In the genomic region with DNA sequence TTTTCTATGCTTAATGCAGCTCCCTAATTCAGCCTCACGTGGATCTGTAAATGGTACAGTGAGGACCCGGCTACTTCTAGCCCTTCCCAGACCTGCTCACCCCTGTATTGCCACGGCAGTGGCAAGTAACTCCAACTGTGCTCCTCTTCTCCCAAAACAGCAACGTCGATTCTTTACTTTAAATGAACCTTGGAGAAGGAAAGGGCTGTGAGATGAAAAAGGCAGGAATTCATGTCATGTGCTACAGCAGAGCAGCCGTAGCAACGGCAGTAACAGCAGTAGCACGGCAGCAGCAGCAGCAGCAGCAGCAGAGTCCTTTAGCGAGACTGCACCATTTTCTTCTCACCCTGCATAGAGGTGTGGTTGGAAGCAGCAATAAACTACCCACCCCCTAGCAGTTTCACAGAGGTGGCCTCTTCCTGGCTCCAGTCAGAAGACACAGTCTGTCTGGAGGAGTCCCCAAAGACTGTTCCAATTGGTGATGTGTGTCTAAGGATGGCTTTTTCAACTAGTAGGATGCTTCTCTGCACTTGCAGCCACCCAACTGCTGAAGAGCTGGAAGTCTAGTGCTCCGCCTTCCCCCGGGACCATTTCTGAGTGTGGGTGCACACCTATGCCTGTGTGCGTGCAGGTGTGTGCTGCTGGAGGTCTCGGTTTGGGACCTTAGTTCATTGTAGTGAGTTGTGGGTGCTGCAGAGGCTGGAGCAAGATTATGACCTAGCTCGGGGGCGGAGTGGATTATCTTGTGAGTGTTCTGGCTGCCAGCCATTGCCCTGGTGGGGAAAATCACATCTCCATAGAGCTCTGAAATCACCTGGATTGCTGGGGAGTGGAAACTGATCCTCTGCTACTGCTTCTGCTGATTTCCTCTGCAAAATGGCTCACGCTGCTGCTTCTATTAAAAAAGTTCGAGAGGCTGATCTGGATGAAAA, we compare ENCODE assay signal across 13 cellular contexts.
DNase-seq lines count a peak whose midpoint lies in the region; ATAC-seq and TF ChIP-seq lines count a peak whose summit lies in the region.
"Had no signal": no experiment of that assay in that cellular context is flagged by ENCODE, and none has a peak within 500 bp of the region (broad histone marks: within the 10 kb centered on the region; RNA-seq: fewer than 3 reads in every experiment).

No MANE protein-coding gene starts in this region.

- H3K36me3 ChIP-seq in left lung (no peaks in the 10 kb centered on the region), thyroid gland (no peaks in the 10 kb centered on the region), GM23248 (ENCODE audit: low read depth) (no peaks in the 10 kb centered on the region)
- H3K36me3 ChIP-seq: uterus had no signal

- H3K27ac Mint-ChIP-seq in activated naive CD8-positive, alpha-beta T cell treated with anti-CD3 and anti-CD28 coated beads, Interleukin-2, amount 50 U/mL, for 24 hours, result no peak overlapping the region
- H3K27ac Mint-ChIP-seq in activated naive CD8-positive, alpha-beta T cell treated with anti-CD3 and anti-CD28 coated beads for 36 hours, result no peak overlapping the region
- H3K27ac Mint-ChIP-seq: activated naive CD4-positive, alpha-beta T cell treated with anti-CD3 and anti-CD28 coated beads, Interleukin-2, amount 50 U/mL, for 24 hours had no signal

- 33 to 42% methylated on average over 17 of the region's 17 CpGs for WGBS in thyroid gland, 2 donors
- WGBS in GM23248 (ENCODE audit: low coverage in 1 of 2, low lambda C conversion rate in 2 of 2, missing lambda C conversion rate in 2 of 2), 2 experiments, result 80 to 81% methylated on average over 17 of the region's 17 CpGs

- no peaks in the 10 kb centered on the region for H3K9me3 Mint-ChIP-seq in activated naive CD8-positive, alpha-beta T cell treated with anti-CD3 and anti-CD28 coated beads, Interleukin-2, amount 50 U/mL, for 24 hours
- no peaks in the 10 kb centered on the region for H3K9me3 Mint-ChIP-seq in activated naive CD8-positive, alpha-beta T cell treated with anti-CD3 and anti-CD28 coated beads for 36 hours
- H3K9me3 Mint-ChIP-seq: activated naive CD4-positive, alpha-beta T cell treated with anti-CD3 and anti-CD28 coated beads, Interleukin-2, amount 50 U/mL, for 24 hours had no signal

- no peaks in the 10 kb centered on the region for H3K9me2 ChIP-seq in GM23248 (ENCODE audit: insufficient read depth)

- H3F3A ChIP-seq in GM23248 (ENCODE audit: insufficient read depth), result no peaks in the 10 kb centered on the region

- H3K4me1 Mint-ChIP-seq in activated naive CD8-positive, alpha-beta T cell treated with anti-CD3 and anti-CD28 coated beads, Interleukin-2, amount 50 U/mL, for 24 hours, result no peaks in the 10 kb centered on the region
- no peaks in the 10 kb centered on the region for H3K4me1 Mint-ChIP-seq in activated naive CD8-positive, alpha-beta T cell treated with anti-CD3 and anti-CD28 coated beads for 36 hours
- H3K4me1 Mint-ChIP-seq: activated naive CD4-positive, alpha-beta T cell treated with anti-CD3 and anti-CD28 coated beads, Interleukin-2, amount 50 U/mL, for 24 hours had no signal

- H4K20me1 ChIP-seq in GM23248 (ENCODE audit: insufficient read depth), result no peaks in the 10 kb centered on the region

- no peak for DNase-seq in activated naive CD8-positive, alpha-beta T cell treated with anti-CD3 and anti-CD28 coated beads, Interleukin-2, amount 50 U/mL, for 24 hours
- no peak for DNase-seq in activated naive CD8-positive, alpha-beta T cell treated with anti-CD3 and anti-CD28 coated beads for 36 hours
- DNase-seq in cerebellar nuclear complex (lab: John Stamatoyannopoulos, UW) (peak; percentile 27 to 79), left lung (no peak), thyroid gland (peak; percentile 33 to 46), hepatic stellate cell (ENCODE audit: low spot score) (no peak), GM23248 (no peak)
- DNase-seq: activated CD4-positive, CD25-positive, alpha-beta regulatory T cell; Karpas-422; stimulated activated CD4-positive, alpha-beta T cell treated with anti-CD3 and anti-CD28 coated beads, Interleukin-1b, Interleukin-23, amount 100 ng/mL, for 48 hours had no signal

- TF ChIP-seq CTCF in left lung (IDR thresholded peaks at IDR 0.05) (no peak), thyroid gland (IDR thresholded peaks at IDR 0.05) (peak in 1 of 6 experiments; percentile 14)

- no peak overlapping the region for H2AFZ ChIP-seq in GM23248

- H3K27ac ChIP-seq in left lung (no peak overlapping the region), thyroid gland (peak overlapping the region in 2 of 3 donors; percentile 52 to 58), GM23248 (no peak overlapping the region)
- H3K27ac ChIP-seq: uterus had no signal

- no peak overlapping the region for H3K4me2 ChIP-seq in GM23248 (ENCODE audit: unreplicated experiment)

- no peak overlapping the region for H3K4me3 Mint-ChIP-seq in activated naive CD8-positive, alpha-beta T cell treated with anti-CD3 and anti-CD28 coated beads, Interleukin-2, amount 50 U/mL, for 24 hours
- H3K4me3 Mint-ChIP-seq in activated naive CD8-positive, alpha-beta T cell treated with anti-CD3 and anti-CD28 coated beads for 36 hours, result no peak overlapping the region
- H3K4me3 Mint-ChIP-seq: activated naive CD4-positive, alpha-beta T cell treated with anti-CD3 and anti-CD28 coated beads, Interleukin-2, amount 50 U/mL, for 24 hours had no signal

- no peaks in the 10 kb centered on the region for H3K27me3 Mint-ChIP-seq in activated naive CD8-positive, alpha-beta T cell treated with anti-CD3 and anti-CD28 coated beads, Interleukin-2, amount 50 U/mL, for 24 hours
- H3K27me3 Mint-ChIP-seq in activated naive CD8-positive, alpha-beta T cell treated with anti-CD3 and anti-CD28 coated beads for 36 hours, result no peaks in the 10 kb centered on the region
- H3K27me3 Mint-ChIP-seq: activated naive CD4-positive, alpha-beta T cell treated with anti-CD3 and anti-CD28 coated beads, Interleukin-2, amount 50 U/mL, for 24 hours had no signal

- H3K36me3 Mint-ChIP-seq in activated naive CD8-positive, alpha-beta T cell treated with anti-CD3 and anti-CD28 coated beads, Interleukin-2, amount 50 U/mL, for 24 hours (ENCODE audit: low read depth), result no peaks in the 10 kb centered on the region
- H3K36me3 Mint-ChIP-seq in activated naive CD8-positive, alpha-beta T cell treated with anti-CD3 and anti-CD28 coated beads for 36 hours, result no peaks in the 10 kb centered on the region
- H3K36me3 Mint-ChIP-seq: activated naive CD4-positive, alpha-beta T cell treated with anti-CD3 and anti-CD28 coated beads, Interleukin-2, amount 50 U/mL, for 24 hours had no signal

- peaks cover 0 to 7% of the 10 kb centered on the region in 2 donors for H3K27me3 ChIP-seq in left lung
- no peaks in the 10 kb centered on the region for H3K27me3 ChIP-seq in thyroid gland
- no peaks in the 10 kb centered on the region for H3K27me3 ChIP-seq in GM23248 (replicated peaks; ENCODE audit: insufficient read depth)
- H3K27me3 ChIP-seq: uterus had no signal

- in situ Hi-C loops in GM23248 (cut with MboI), result loop anchor here (10.0 to 25.0 kb wide), 2 partner anchors 158 to 1271 kb away; no protein-coding TSS in a partner anchor

- no peak overlapping the region for H3K9ac ChIP-seq in GM23248

- H3K4me1 ChIP-seq in left lung (no peaks in the 10 kb centered on the region), thyroid gland (no peaks in the 10 kb centered on the region), GM23248 (ENCODE audit: insufficient read depth) (no peaks in the 10 kb centered on the region)
- H3K4me1 ChIP-seq: uterus had no signal

- H3K79me2 ChIP-seq in GM23248 (ENCODE audit: insufficient read depth), result no peaks in the 10 kb centered on the region

- H3K4me3 ChIP-seq in left lung (no peak overlapping the region), thyroid gland (replicated peaks in 1 of 3) (peak overlapping the region; percentile 9 to 20 (median 17)), GM23248 (no peak overlapping the region)
- H3K4me3 ChIP-seq: uterus had no signal

- H3K9me3 ChIP-seq in left lung (no peaks in the 10 kb centered on the region), thyroid gland (no peaks in the 10 kb centered on the region), GM23248 (ENCODE audit: low read depth) (no peaks in the 10 kb centered on the region)
- H3K9me3 ChIP-seq: uterus had no signal

- ATAC-seq in activated naive CD8-positive, alpha-beta T cell treated with anti-CD3 and anti-CD28 coated beads, Interleukin-2, amount 50 U/mL, for 24 hours, result peak; percentile 24
- ATAC-seq in left lung (peak; percentile 54), GM21723 (IDR thresholded peaks at IDR 0.05; ENCODE audit: unreplicated experiment) (no peak)

- intact Hi-C loops in left lung (cut with DNase I), result no loop called here
- intact Hi-C loops in thyroid gland (cut with DNase I), result no loop called here

- peak in 1 of 2 donors; percentile 67 for TF ChIP-seq POLR2A in thyroid gland (IDR thresholded peaks at IDR 0.05)

Comparison
In these comparisons a context has a peak if more than half of its experiments do, and no peak if none do; other contexts are left out.
1. DNase-seq: peak in cerebellar nuclear complex (2 of 2) and thyroid gland (2 of 2); none in activated naive CD8-positive, alpha-beta T cell treated with anti-CD3 and anti-CD28 coated beads, Interleukin-2, amount 50 U/mL, for 24 hours (single experiment), activated naive CD8-positive, alpha-beta T cell treated with anti-CD3 and anti-CD28 coated beads for 36 hours (single experiment), left lung (0 of 2), hepatic stellate cell (single experiment) and GM23248 (single experiment).
2. H3K27ac ChIP-seq: peak in thyroid gland (2 of 3); none in left lung (0 of 2) and GM23248 (single experiment).
3. H3K4me3 ChIP-seq: peak in thyroid gland (3 of 3); none in left lung (0 of 2) and GM23248 (single experiment).